Comparison of ENCODE assay signal across 9 cellular contexts in genomic region chr9:128150594-128151342, GRCh38. TPM values are rescaled to one million over a fixed set of nuclear protein-coding genes. Genes with fewer than 3 reads are reported as not detected.
DNase-seq lines count a peak whose midpoint lies in the region; ATAC-seq and TF ChIP-seq lines count a peak whose summit lies in the region.
"Had no signal": no experiment of that assay in that cellular context is flagged by ENCODE, and none has a peak within 500 bp of the region (broad histone marks: within the 10 kb centered on the region; RNA-seq: fewer than 3 reads in every experiment).

No MANE protein-coding gene starts in this region.

- TF ChIP-seq POLR2A in stomach (IDR thresholded peaks at IDR 0.05): no peak

- no peak overlapping the region for H3K4me3 Mint-ChIP-seq in activated CD4-positive, alpha-beta T cell treated with anti-CD3 and anti-CD28 coated beads, Interleukin-2, amount 10 ng/mL, durations not matched to agents 7 days and 5 days

- POLR2A ChIA-PET in activated CD4-positive, alpha-beta T cell treated with anti-CD3 and anti-CD28 coated beads, Interleukin-2, amount 10 ng/mL, durations not matched to agents 7 days and 5 days (lab: Charles Lee): no interaction called here

- no peak for TF ChIP-seq CTCF in stomach (IDR thresholded peaks at IDR 0.05)

- DNase-seq in activated CD4-positive, alpha-beta T cell treated with anti-CD3 and anti-CD28 coated beads, Interleukin-2, amount 10 ng/mL, durations not matched to agents 7 days and 5 days: peak; percentile 20
- DNase-seq in activated CD4-positive, alpha-beta T cell treated with anti-CD3 and anti-CD28 coated beads for 1 hour: no peak
- DNase-seq in SK-N-DZ (ENCODE audit: low spot score) (peak; percentile 59), cardiac septum (ENCODE audit: low spot score) (peak; percentile 60), stomach (peak; percentile 41), activated gamma-delta T cell treated with Interleukin-2 at 50 U/mL for 16 hours (no peak)
- DNase-seq: stimulated activated CD4-positive, alpha-beta T cell treated with anti-CD3 and anti-CD28 coated beads, Interleukin-4, amount 100 ng/mL, for 1 hour had no signal

- intact Hi-C loops in cardiac septum (cut with DNase I): no loop called here
- intact Hi-C loops in stomach (cut with DNase I; ENCODE audit: low total_unique reads): no loop called here

- ATAC-seq in HG03457 (IDR thresholded peaks at IDR 0.05; ENCODE audit: unreplicated experiment): no peak
- ATAC-seq in GM19397 (IDR thresholded peaks at IDR 0.05; ENCODE audit: unreplicated experiment): no peak

- peaks cover 10 to 42% (median 17%) of the 10 kb centered on the region in 4 donors for H3K4me1 ChIP-seq in stomach

- H3K36me3 ChIP-seq in stomach: no peaks in the 10 kb centered on the region

- H3K27me3 Mint-ChIP-seq in activated CD4-positive, alpha-beta T cell treated with anti-CD3 and anti-CD28 coated beads, Interleukin-2, amount 10 ng/mL, durations not matched to agents 7 days and 5 days: peaks cover 3% of the 10 kb centered on the region

- H3K4me1 Mint-ChIP-seq in activated CD4-positive, alpha-beta T cell treated with anti-CD3 and anti-CD28 coated beads, Interleukin-2, amount 10 ng/mL, durations not matched to agents 7 days and 5 days: peaks cover 4% of the 10 kb centered on the region

- no peaks in the 10 kb centered on the region for H3K36me3 Mint-ChIP-seq in activated CD4-positive, alpha-beta T cell treated with anti-CD3 and anti-CD28 coated beads, Interleukin-2, amount 10 ng/mL, durations not matched to agents 7 days and 5 days (ENCODE audit: low read depth)

- no peak overlapping the region for H3K27ac Mint-ChIP-seq in activated CD4-positive, alpha-beta T cell treated with anti-CD3 and anti-CD28 coated beads, Interleukin-2, amount 10 ng/mL, durations not matched to agents 7 days and 5 days

- H3K9me3 Mint-ChIP-seq in activated CD4-positive, alpha-beta T cell treated with anti-CD3 and anti-CD28 coated beads, Interleukin-2, amount 10 ng/mL, durations not matched to agents 7 days and 5 days: no peaks in the 10 kb centered on the region

- peak overlapping the region in 3 of 5 donors; percentile 68 to 88 (median 87) for H3K27ac ChIP-seq in stomach

- no peak for TF ChIP-seq EP300 in stomach (IDR thresholded peaks at IDR 0.05)

- peak overlapping the region in 2 of 4 donors; percentile 20 to 44 for H3K4me3 ChIP-seq in stomach

- H3K27me3 ChIP-seq in stomach: no peaks in the 10 kb centered on the region

- CTCF ChIA-PET in activated CD4-positive, alpha-beta T cell treated with anti-CD3 and anti-CD28 coated beads, Interleukin-2, amount 10 ng/mL, durations not matched to agents 7 days and 5 days (lab: Charles Lee): interaction anchor here (0.5 to 1.3 kb wide), 5 partner anchors 14 to 269 kb away, joined by 3 to 4 read pairs (median 3); no protein-coding TSS in a partner anchor

- WGBS in stomach, 5 donors: 60 to 81% (median 77%) methylated on average over 13 to 20 of the region's 20 CpGs

- no peaks in the 10 kb centered on the region for H3K9me3 ChIP-seq in stomach

RNA-seq across cellular contexts. Expression of gene LCN2, which starts 1.5 kb away (rescaled TPM):
- total RNA-seq in activated CD4-positive, alpha-beta T cell treated with anti-CD3 and anti-CD28 coated beads, Interleukin-2, amount 10 ng/mL, durations not matched to agents 7 days and 5 days: not detected
- 1.3 TPM in 1 of 2 replicates, not detected in the other for polyA plus RNA-seq in SK-N-DZ (2014; cell fraction: cytosol; rRNA removed)
- polyA plus RNA-seq in SK-N-DZ (2014; cell fraction: nucleus; rRNA removed): not detected in 2 replicates
- total RNA-seq in cardiac septum: 2.0 TPM
- 100 to 1,000 TPM in 3 of 5 donors, 10 to 100 TPM in 1, not detected in 1; 10.8 to 756 (median 444) TPM for total RNA-seq in stomach
- polyA plus RNA-seq in stomach: 100 to 1,000 TPM in 2 of 3 donors, 10 to 100 TPM in 1; 33.1 to 922 (median 369) TPM

RNA-seq across cellular contexts. Expression of gene BBLN, which starts 9.3 kb away (rescaled TPM):
- total RNA-seq in activated CD4-positive, alpha-beta T cell treated with anti-CD3 and anti-CD28 coated beads, Interleukin-2, amount 10 ng/mL, durations not matched to agents 7 days and 5 days: 10 to 100 TPM; 92.5 to 94.2 TPM
- polyA plus RNA-seq in SK-N-DZ (2014; cell fraction: cytosol; rRNA removed): 217 and 266 TPM in 2 replicates
- polyA plus RNA-seq in SK-N-DZ (2014; cell fraction: nucleus; rRNA removed): 151 and 172 TPM in 2 replicates
- total RNA-seq in cardiac septum: 65.7 TPM
- 100 to 1,000 TPM in 2 of 5 donors, 10 to 100 TPM in 2, not detected in 1; 17.8 to 193 (median 113) TPM for total RNA-seq in stomach
- polyA plus RNA-seq in stomach: 100 to 1,000 TPM; 108 to 161 (median 147) TPM

RNA-seq across cellular contexts. Expression of gene PTGES2, which starts 23.2 kb away (rescaled TPM):
- total RNA-seq in activated CD4-positive, alpha-beta T cell treated with anti-CD3 and anti-CD28 coated beads, Interleukin-2, amount 10 ng/mL, durations not matched to agents 7 days and 5 days: 10 to 100 TPM; 57.2 to 59.9 TPM
- 61.7 and 69.6 TPM in 2 replicates for polyA plus RNA-seq in SK-N-DZ (2014; cell fraction: cytosol; rRNA removed)
- 159 and 165 TPM in 2 replicates for polyA plus RNA-seq in SK-N-DZ (2014; cell fraction: nucleus; rRNA removed)
- total RNA-seq in cardiac septum: 136 TPM
- 100 to 1,000 TPM in 3 of 5 donors, 10 to 100 TPM in 2; 47.2 to 570 (median 125) TPM for total RNA-seq in stomach
- polyA plus RNA-seq in stomach: 10 to 100 TPM; 50.1 to 69.9 (median 58.3) TPM

RNA-seq across cellular contexts. Expression of gene CIZ1, which starts 40.6 kb away (rescaled TPM):
- total RNA-seq in activated CD4-positive, alpha-beta T cell treated with anti-CD3 and anti-CD28 coated beads, Interleukin-2, amount 10 ng/mL, durations not matched to agents 7 days and 5 days: 100 to 1,000 TPM; 128 to 129 TPM
- 41.4 and 47.5 TPM in 2 replicates for polyA plus RNA-seq in SK-N-DZ (2014; cell fraction: cytosol; rRNA removed)
- polyA plus RNA-seq in SK-N-DZ (2014; cell fraction: nucleus; rRNA removed): 91.0 and 97.3 TPM in 2 replicates
- 86.1 TPM for total RNA-seq in cardiac septum
- 100 to 1,000 TPM in 1 of 5 donors, 10 to 100 TPM in 4; 15.2 to 217 (median 62.2) TPM for total RNA-seq in stomach
- polyA plus RNA-seq in stomach: 10 to 100 TPM; 41.0 to 62.7 (median 49.0) TPM

RNA-seq across cellular contexts. Expression of gene DNM1, which starts 52.4 kb away (rescaled TPM):
- total RNA-seq in activated CD4-positive, alpha-beta T cell treated with anti-CD3 and anti-CD28 coated beads, Interleukin-2, amount 10 ng/mL, durations not matched to agents 7 days and 5 days: 1 to 10 TPM in 1 of 2 experiments, under 1 TPM in 1; 0.60 to 1.0 TPM
- 19.7 and 30.2 TPM in 2 replicates for polyA plus RNA-seq in SK-N-DZ (2014; cell fraction: cytosol; rRNA removed)
- 85.2 and 188 TPM in 2 replicates for polyA plus RNA-seq in SK-N-DZ (2014; cell fraction: nucleus; rRNA removed)
- 7.3 TPM for total RNA-seq in cardiac septum
- 10 to 100 TPM; 20.1 to 60.8 (median 25.0) TPM for total RNA-seq in stomach
- 1 to 10 TPM; 2.3 to 4.8 (median 3.5) TPM for polyA plus RNA-seq in stomach

Comparison
In these comparisons a context has a peak if more than half of its experiments do, and no peak if none do; other contexts are left out.
1. DNase-seq: peak in activated CD4-positive, alpha-beta T cell treated with anti-CD3 and anti-CD28 coated beads, Interleukin-2, amount 10 ng/mL, durations not matched to agents 7 days and 5 days (single experiment), SK-N-DZ (single experiment), cardiac septum (single experiment) and stomach (single experiment); none in activated CD4-positive, alpha-beta T cell treated with anti-CD3 and anti-CD28 coated beads for 1 hour (single experiment) and activated gamma-delta T cell treated with Interleukin-2 at 50 U/mL for 16 hours (single experiment).